ENCODE assay signal across 1 cellular context in the genomic region with DNA sequence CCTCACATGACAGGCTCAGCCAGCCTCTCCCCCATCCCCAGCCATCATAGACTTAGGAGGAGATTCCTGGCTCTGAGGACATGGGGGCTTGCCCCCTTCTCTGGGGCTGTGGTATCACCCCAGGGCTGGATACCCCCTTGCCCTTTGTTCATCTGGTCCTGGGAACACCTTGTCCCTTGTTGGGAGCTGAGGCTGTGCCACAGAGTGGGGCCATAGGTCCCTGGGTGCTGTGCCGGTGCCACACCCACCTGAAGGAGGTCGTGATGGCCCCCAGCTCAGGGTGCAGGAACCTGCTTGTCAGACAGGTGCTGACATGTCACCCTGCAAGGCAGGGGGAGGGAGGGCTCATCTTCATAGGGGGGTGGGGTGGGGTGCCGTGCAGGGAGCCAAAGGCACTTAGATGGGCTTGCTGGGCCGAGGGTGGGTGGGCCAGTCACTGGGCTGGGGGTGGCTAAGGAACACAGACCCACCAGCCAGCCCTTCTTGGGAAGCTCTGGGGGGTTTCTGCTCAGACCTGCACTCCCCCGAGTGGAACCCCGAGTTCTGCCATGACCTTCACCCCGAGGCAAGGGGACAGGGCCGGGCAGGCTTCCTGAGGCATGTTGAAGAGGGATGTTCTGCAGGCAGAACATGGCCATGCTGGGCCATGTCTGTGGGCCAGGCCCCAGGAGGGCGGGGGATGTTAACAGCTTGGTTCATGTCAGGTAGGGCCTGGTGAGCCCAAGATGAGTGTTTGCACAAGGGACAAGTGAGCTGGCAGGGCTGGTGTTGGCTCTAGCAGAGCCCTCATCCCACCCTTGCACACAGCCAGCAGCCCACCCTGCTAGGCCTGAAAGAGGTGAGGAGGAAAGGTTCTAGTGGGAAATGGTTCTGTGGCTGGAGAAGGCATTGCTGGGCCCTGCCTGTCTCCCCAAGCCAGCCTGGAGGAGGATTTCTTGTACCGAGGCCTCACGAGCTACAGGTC.
TF ChIP-seq lines count a peak whose summit lies in the region.

No MANE protein-coding gene starts in this region.

TF ChIP-seq in IMR-90, 13 proteins besides CTCF, POLR2A, EP300 and RAD21:
- no peak for TF ChIP-seq MAFK (IDR thresholded peaks at IDR 0.05; ENCODE audit: low read depth, low read length)
- no peak for TF ChIP-seq CEBPB (IDR thresholded peaks at IDR 0.05; ENCODE audit: low read depth, low read length)
- no peak for TF ChIP-seq SMC3 (IDR thresholded peaks at IDR 0.05; ENCODE audit: low read depth, low read length)
- no peak for TF ChIP-seq BHLHE40 (IDR thresholded peaks at IDR 0.05; ENCODE audit: low read depth, low read length)
- TF ChIP-seq, protein P1, sequence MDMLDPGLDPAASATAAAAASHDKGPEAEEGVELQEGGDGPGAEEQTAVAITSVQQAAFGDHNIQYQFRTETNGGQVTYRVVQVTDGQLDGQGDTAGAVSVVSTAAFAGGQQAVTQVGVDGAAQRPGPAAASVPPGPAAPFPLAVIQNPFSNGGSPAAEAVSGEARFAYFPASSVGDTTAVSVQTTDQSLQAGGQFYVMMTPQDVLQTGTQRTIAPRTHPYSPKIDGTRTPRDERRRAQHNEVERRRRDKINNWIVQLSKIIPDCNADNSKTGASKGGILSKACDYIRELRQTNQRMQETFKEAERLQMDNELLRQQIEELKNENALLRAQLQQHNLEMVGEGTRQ (IDR thresholded peaks at IDR 0.05; ENCODE audit: low read depth, low read length) = no peak
- no peak for TF ChIP-seq MXI1 (IDR thresholded peaks at IDR 0.05; ENCODE audit: borderline replicate concordance, low read depth, low read length)
- TF ChIP-seq FOS (IDR thresholded peaks at IDR 0.05; ENCODE audit: low read depth, low read length) = no peak
- TF ChIP-seq CHD1 (IDR thresholded peaks at IDR 0.05; ENCODE audit: low read depth, low read length) = no peak
- TF ChIP-seq NFE2L2 (IDR thresholded peaks at IDR 0.05; ENCODE audit: low read depth, low read length) = no peak
- TF ChIP-seq ELK1 (IDR thresholded peaks at IDR 0.05; ENCODE audit: borderline replicate concordance, low read depth, low read length) = no peak
- TF ChIP-seq RFX5 (IDR thresholded peaks at IDR 0.05; ENCODE audit: low read depth, low read length) = no peak
